In genomic region chr4:168183717-168184571, GRCh38 we compare ENCODE assay signal across 9 cellular contexts.
DNase-seq lines count a peak whose midpoint lies in the region; ATAC-seq and TF ChIP-seq lines count a peak whose summit lies in the region.
"Had no signal": no experiment of that assay in that cellular context is flagged by ENCODE, and none has a peak within 500 bp of the region (broad histone marks: within the 10 kb centered on the region; RNA-seq: fewer than 3 reads in every experiment).

No MANE protein-coding gene starts in this region.

- ATAC-seq in GM19463 (IDR thresholded peaks at IDR 0.05; ENCODE audit: unreplicated experiment): no peak
- no peak for ATAC-seq in HG03521 (IDR thresholded peaks at IDR 0.05; ENCODE audit: unreplicated experiment)
- no peak for ATAC-seq in HG03139 (IDR thresholded peaks at IDR 0.05; ENCODE audit: unreplicated experiment)

- H3K27me3 ChIP-seq in adipocyte (replicated peaks; ENCODE audit: control insufficient read depth, insufficient read depth, low read length): no peaks in the 10 kb centered on the region
- H3K27me3 ChIP-seq in right atrium auricular region: no peaks in the 10 kb centered on the region
- H3K27me3 ChIP-seq: neutrophil had no signal

- H3K9me3 ChIP-seq in adipocyte (ENCODE audit: control insufficient read depth, low read length): no peaks in the 10 kb centered on the region
- no peaks in the 10 kb centered on the region for H3K9me3 ChIP-seq in right atrium auricular region
- H3K9me3 ChIP-seq: neutrophil had no signal

- H3K4me3 ChIP-seq in adipocyte (ENCODE audit: low read length) (no peak overlapping the region), right atrium auricular region (no peak overlapping the region)

- no peak overlapping the region for H3K9ac ChIP-seq in adipocyte (ENCODE audit: low read length)

- H3K36me3 ChIP-seq in adipocyte (ENCODE audit: control insufficient read depth, insufficient read depth, low read length, severe bottlenecking): no peaks in the 10 kb centered on the region
- H3K36me3 ChIP-seq in right atrium auricular region: no peaks in the 10 kb centered on the region
- H3K36me3 ChIP-seq: neutrophil had no signal

- H3K4me1 ChIP-seq in adipocyte (ENCODE audit: control insufficient read depth, insufficient read depth, low read length) (no peaks in the 10 kb centered on the region), right atrium auricular region (no peaks in the 10 kb centered on the region)

- peak overlapping the region in 1 of 2 donors; percentile 7 for H3K27ac ChIP-seq in right atrium auricular region
- H3K27ac ChIP-seq: neutrophil had no signal

- TF ChIP-seq CTCF in right atrium auricular region (IDR thresholded peaks at IDR 0.05): peak; percentile 45 to 69

- DNase-seq in GDM1 (lab: John Stamatoyannopoulos, UW): peak; percentile 30
- DNase-seq in Kasumi-1 (lab: John Stamatoyannopoulos, UW): peak; percentile 53 to 58
- peak; percentile 70 for DNase-seq in adipocyte (ENCODE audit: low read depth)
- no peak for DNase-seq in right atrium auricular region (ENCODE audit: low spot score)
- no peak for DNase-seq in GOT3 (lab: John Stamatoyannopoulos, UW)

Comparison
In these comparisons a context has a peak if more than half of its experiments do, and no peak if none do; other contexts are left out.
1. DNase-seq: peak in GDM1 (single experiment), Kasumi-1 (2 of 2) and adipocyte (single experiment); none in right atrium auricular region (single experiment) and GOT3 (single experiment).